33 cellular contexts compared by ENCODE assay signal in genomic region chr13:81153478-81153877, GRCh38.
DNase-seq lines count a peak whose midpoint lies in the region; ATAC-seq, FAIRE-seq and TF ChIP-seq lines count a peak whose summit lies in the region.
"Had no signal": no experiment of that assay in that cellular context is flagged by ENCODE, and none has a peak within 500 bp of the region (broad histone marks: within the 10 kb centered on the region; RNA-seq: fewer than 3 reads in every experiment).

No MANE protein-coding gene starts in this region.

- no peak overlapping the region for H2AK9ac ChIP-seq in IMR-90 (replicated peaks; ENCODE audit: low read depth, low read length, poor library complexity)

- H3K9ac ChIP-seq in HepG2 (ENCODE audit: insufficient read depth, low read depth, low read length), result no peak overlapping the region
- no peak overlapping the region for H3K9ac ChIP-seq in IMR-90 (ENCODE audit: low read depth, low read length)
- no peak overlapping the region for H3K9ac ChIP-seq in K562 (ENCODE audit: insufficient read depth in 1 of 2, low read depth in 2 of 2, low read length in 2 of 2)
- H3K9ac ChIP-seq: BLaER1; BLaER1 treated with 17β-estradiol and CSF1 and Interleukin-3, amounts not matched to agents 10 nM and 100 nM had no signal

- no peak overlapping the region for H3K4ac ChIP-seq in IMR-90 (ENCODE audit: low read depth, low read length)

- ATAC-seq in HepG2, result no peak
- no peak for ATAC-seq in right lobe of liver
- ATAC-seq in A549, result no peak
- no peak for ATAC-seq in IMR-90 (ENCODE audit: low read depth)
- ATAC-seq in K562, result no peak
- ATAC-seq: CD8-positive, alpha-beta T cell had no signal

- no peak overlapping the region for H2AK5ac ChIP-seq in IMR-90 (ENCODE audit: low read depth, low read length)

- no peak for TF ChIP-seq RAD21 in HepG2 (CRISPR knock-in tag; IDR thresholded peaks at IDR 0.05)
- TF ChIP-seq RAD21 in A549 (conservative IDR thresholded peaks at IDR 0.05 in 1 of 2, IDR thresholded peaks at IDR 0.05 in 1 of 2), result no peak
- no peak for TF ChIP-seq RAD21 in IMR-90 (IDR thresholded peaks at IDR 0.05; ENCODE audit: low read length)
- no peak for TF ChIP-seq RAD21 in K562 (CRISPR knock-in tag; conservative IDR thresholded peaks at IDR 0.05 in 1 of 2, IDR thresholded peaks at IDR 0.05 in 1 of 2)

- H3K4me1 ChIP-seq in HepG2 (ENCODE audit: insufficient read depth, low read length), result no peaks in the 10 kb centered on the region
- H3K4me1 ChIP-seq in right lobe of liver, result no peaks in the 10 kb centered on the region
- no peaks in the 10 kb centered on the region for H3K4me1 ChIP-seq in A549
- no peaks in the 10 kb centered on the region for H3K4me1 ChIP-seq in IMR-90 (ENCODE audit: control insufficient read depth, insufficient read depth, low read length)
- H3K4me1 ChIP-seq in K562 (replicated peaks in 1 of 2; ENCODE audit: control insufficient read depth in 2 of 2, insufficient read depth in 2 of 2, low read length in 2 of 2), result no peaks in the 10 kb centered on the region
- H3K4me1 ChIP-seq: BLaER1; BLaER1 treated with 17β-estradiol and CSF1 and Interleukin-3, amounts not matched to agents 10 nM and 100 nM had no signal

- no peaks in the 10 kb centered on the region for H3K79me1 ChIP-seq in IMR-90 (ENCODE audit: low read depth in 1 of 2, low read length in 2 of 2)

- H2BK5ac ChIP-seq in IMR-90 (ENCODE audit: low read depth, low read length, poor library complexity, severe bottlenecking), result no peak overlapping the region

- no peak overlapping the region for H2BK15ac ChIP-seq in IMR-90 (ENCODE audit: low read depth, low read length)

- no peak overlapping the region for H3K18ac ChIP-seq in IMR-90 (ENCODE audit: low read depth, low read length)

- dilution Hi-C loops in IMR-90 (cut with HindIII; ENCODE audit: low sequenced_read_pairs, unreplicated experiment), result no loop called here

- no peak overlapping the region for H2BK120ac ChIP-seq in IMR-90 (ENCODE audit: low read depth, low read length)

- H3K23ac ChIP-seq in IMR-90 (ENCODE audit: low read depth, low read length), result no peak overlapping the region

- 0% methylated on average over 2 of the region's 2 CpGs for WGBS in HepG2 (ENCODE audit: low lambda C conversion rate)
- 89% methylated on average over 2 of the region's 2 CpGs for WGBS in right lobe of liver (ENCODE audit: insufficient coverage, low coverage, low lambda C conversion rate, missing lambda C conversion rate)
- 11% methylated on average over 2 of the region's 2 CpGs for WGBS in A549 (ENCODE audit: missing lambda C conversion rate)
- WGBS in IMR-90 (ENCODE audit: extremely low coverage in 2 of 2, insufficient read length in 1 of 2), 2 experiments, result no CpG with 5 or more reads among the region's 2 CpGs
- no CpG with 5 or more reads among the region's 2 CpGs for WGBS in K562 (ENCODE audit: insufficient coverage, low coverage, missing lambda C conversion rate)

- POLR2A ChIA-PET in HepG2 (lab: Yijun Ruan, JAX), result no interaction called here
- POLR2A ChIA-PET in A549 (lab: Yijun Ruan, JAX), result no interaction called here
- POLR2A ChIA-PET in IMR-90 (lab: Charles Lee; ENCODE audit: unreplicated experiment), result no interaction called here
- POLR2A ChIA-PET in K562 (lab: Yijun Ruan, JAX), result no interaction called here

- H3K9me3 ChIP-seq in HepG2 (ENCODE audit: low read length), result no peaks in the 10 kb centered on the region
- H3K9me3 ChIP-seq in right lobe of liver, result no peaks in the 10 kb centered on the region
- H3K9me3 ChIP-seq in A549, result no peaks in the 10 kb centered on the region
- no peaks in the 10 kb centered on the region for H3K9me3 ChIP-seq in IMR-90 (ENCODE audit: control insufficient read depth, insufficient read depth, low read length)
- H3K9me3 ChIP-seq in K562 (replicated peaks; ENCODE audit: control insufficient read depth, insufficient read depth, low read depth, low read length), result no peaks in the 10 kb centered on the region
- H3K9me3 ChIP-seq: BE2C; BLaER1; BLaER1 treated with 17β-estradiol and CSF1 and Interleukin-3, amounts not matched to agents 10 nM and 100 nM; Caco-2 had no signal

- no peak for TF ChIP-seq POLR2A in HepG2 (IDR thresholded peaks at IDR 0.05; ENCODE audit: insufficient read depth in 1 of 2, low read depth in 2 of 2, low read length in 2 of 2)
- no peak for TF ChIP-seq POLR2A in right lobe of liver (IDR thresholded peaks at IDR 0.05)
- TF ChIP-seq POLR2A in A549 (IDR thresholded peaks at IDR 0.05; ENCODE audit: low read length), result no peak
- no peak for TF ChIP-seq POLR2A in IMR-90 (IDR thresholded peaks at IDR 0.05; ENCODE audit: low read depth, low read length)
- TF ChIP-seq POLR2A in K562 (conservative IDR thresholded peaks at IDR 0.05), result no peak

- no peak for DNase-seq in HepG2 (ENCODE audit: low spot score)
- DNase-seq in right lobe of liver, result no peak
- no peak for DNase-seq in A549 (ENCODE audit: low read depth in 1 of 2, low spot score in 1 of 2)
- no peak for DNase-seq in IMR-90
- DNase-seq in K562 (ENCODE audit: extremely low read depth in 1 of 4, low spot score in 3 of 4), result no peak
- DNase-seq in stimulated activated CD4-positive, alpha-beta T cell treated with anti-CD3 and anti-CD28 coated beads, Interleukin-1b, Interleukin-23, amount 100 ng/mL, for 48 hours, result no peak
- no peak for DNase-seq in Ammon's horn (ENCODE audit: low spot score)
- no peak for DNase-seq in UCSD-AML1 (lab: John Stamatoyannopoulos, UW; ENCODE audit: unreplicated experiment)
- DNase-seq: 8988T; ACHN; AML-193; BE2C; C1 segment of cervical spinal cord; Caco-2; Calu3; CD4-positive, alpha-beta memory T cell; CD4-positive, alpha-beta T cell; CD4-positive, CD25-positive, alpha-beta regulatory T cell; CD8-positive, alpha-beta memory T cell; CD8-positive, alpha-beta T cell; COR-L47; DMS 273 treated with DMSO at 0.1 percent for 48 hours; DMS153; DMS53; DMS79; DMS79 treated with DMSO at 0.1 percent for 48 hours; DND-41; EL had no signal

- H4K5ac ChIP-seq in IMR-90 (ENCODE audit: low read depth, low read length), result no peak overlapping the region

- no peak overlapping the region for H4K91ac ChIP-seq in IMR-90 (ENCODE audit: insufficient read depth, low read depth, low read length)

- intact Hi-C loops in HepG2 (cut with micrococcal nuclease; ENCODE audit: unreplicated experiment), result no loop called here
- intact Hi-C loops in right lobe of liver (cut with DNase I), result no loop called here
- intact Hi-C loops in IMR-90 (cut with micrococcal nuclease), result no loop called here
- intact Hi-C loops in K562 (cut with micrococcal nuclease), result no loop called here

- FAIRE-seq in HepG2 (lab: Jason Lieb, UNC) (no peak), A549 (lab: Jason Lieb, UNC) (no peak), K562 (lab: Jason Lieb, UNC) (no peak)
- FAIRE-seq: D721Med had no signal

- H3K36me3 ChIP-seq in HepG2 (replicated peaks in 1 of 2; ENCODE audit: control insufficient read depth in 1 of 2, insufficient read depth in 2 of 2, low read length in 2 of 2), result no peaks in the 10 kb centered on the region
- no peaks in the 10 kb centered on the region for H3K36me3 ChIP-seq in right lobe of liver
- H3K36me3 ChIP-seq in IMR-90 (ENCODE audit: control insufficient read depth, insufficient read depth, low read length), result no peaks in the 10 kb centered on the region
- no peaks in the 10 kb centered on the region for H3K36me3 ChIP-seq in K562 (ENCODE audit: control insufficient read depth, insufficient read depth, low read length)
- H3K36me3 ChIP-seq: BE2C; BLaER1; BLaER1 treated with 17β-estradiol and CSF1 and Interleukin-3, amounts not matched to agents 10 nM and 100 nM had no signal

- H3K9me1 ChIP-seq in IMR-90 (ENCODE audit: insufficient read depth, low read length) (no peaks in the 10 kb centered on the region), K562 (ENCODE audit: control insufficient read depth, insufficient read depth, low read length) (no peaks in the 10 kb centered on the region)

- H3K27ac ChIP-seq in HepG2 (ENCODE audit: extremely low read length, insufficient read depth, low read length) (no peak overlapping the region), right lobe of liver (no peak overlapping the region), A549 (no peak overlapping the region), IMR-90 (ENCODE audit: insufficient read depth, low read length) (no peak overlapping the region), K562 (ENCODE audit: extremely low read depth, low read depth, low read length) (no peak overlapping the region)
- H3K27ac ChIP-seq: 22Rv1; BLaER1; BLaER1 treated with 17β-estradiol and CSF1 and Interleukin-3, amounts not matched to agents 10 nM and 100 nM; C4-2B had no signal

- no TSS peak for BruUV-seq in HepG2 (replicated peaks; lab: Mats Ljungman, UMichigan)
- no TSS peak for BruUV-seq in IMR-90 (replicated peaks; lab: Mats Ljungman, UMichigan)
- no TSS peak for BruUV-seq in K562 (replicated peaks; lab: Mats Ljungman, UMichigan)

- no peak for TF ChIP-seq CTCF in HepG2 (CRISPR knock-in tag; IDR thresholded peaks at IDR 0.05)
- TF ChIP-seq CTCF in right lobe of liver (IDR thresholded peaks at IDR 0.05), result no peak
- TF ChIP-seq CTCF in A549 (IDR thresholded peaks at IDR 0.05), result no peak
- TF ChIP-seq CTCF in IMR-90 (conservative IDR thresholded peaks at IDR 0.05; ENCODE audit: low read depth, low read length), result no peak
- no peak for TF ChIP-seq CTCF in K562 (IDR thresholded peaks at IDR 0.05 in 2 of 3, conservative IDR thresholded peaks at IDR 0.05 in 1 of 3; ENCODE audit: insufficient read depth in 2 of 3, low read depth in 1 of 3, low read length in 3 of 3)

- no peak overlapping the region for H3K14ac ChIP-seq in IMR-90 (replicated peaks; ENCODE audit: low read depth, low read length)

- H3K27me3 ChIP-seq in HepG2 (ENCODE audit: control insufficient read depth in 1 of 2, insufficient read depth in 2 of 2, low read length in 2 of 2) (no peaks in the 10 kb centered on the region), right lobe of liver (no peaks in the 10 kb centered on the region), IMR-90 (ENCODE audit: control insufficient read depth, insufficient read depth, low read length) (no peaks in the 10 kb centered on the region), K562 (ENCODE audit: control insufficient read depth in 2 of 2, insufficient read depth in 2 of 2, low read length in 2 of 2) (no peaks in the 10 kb centered on the region)
- H3K27me3 ChIP-seq: BE2C; BLaER1; BLaER1 treated with 17β-estradiol and CSF1 and Interleukin-3, amounts not matched to agents 10 nM and 100 nM had no signal

- no peak overlapping the region for H3K4me3 ChIP-seq in HepG2 (replicated peaks in 1 of 3; ENCODE audit: insufficient read depth in 1 of 3, low read depth in 2 of 3, low read length in 3 of 3)
- H3K4me3 ChIP-seq in right lobe of liver, result no peak overlapping the region
- no peak overlapping the region for H3K4me3 ChIP-seq in A549
- no peak overlapping the region for H3K4me3 ChIP-seq in IMR-90 (ENCODE audit: insufficient read depth, low read depth, low read length)
- H3K4me3 ChIP-seq in K562, result no peak overlapping the region
- H3K4me3 ChIP-seq: BLaER1; BLaER1 treated with 17β-estradiol and CSF1 and Interleukin-3, amounts not matched to agents 10 nM and 100 nM had no signal

- no peak overlapping the region for H3K56ac ChIP-seq in IMR-90 (ENCODE audit: extremely low read depth, insufficient read depth, low read length)

- no peak overlapping the region for H2BK20ac ChIP-seq in IMR-90 (ENCODE audit: low read depth, low read length)

- H3K79me2 ChIP-seq in HepG2 (ENCODE audit: insufficient read depth, low read length) (no peaks in the 10 kb centered on the region), K562 (ENCODE audit: control insufficient read depth, insufficient read depth, low read length) (no peaks in the 10 kb centered on the region)

- no peak overlapping the region for H4K8ac ChIP-seq in IMR-90 (ENCODE audit: low read depth in 2 of 2, low read length in 2 of 2)

- in situ Hi-C loops in HepG2 (cut with HindIII; ENCODE audit: extremely low pct_ligation_motif_present, low pct_unique_long_range_greater_than_20kb), result no loop called here
- in situ Hi-C loops in IMR-90 (cut with MboI; ENCODE audit: low sequenced_read_pairs), result no loop called here
- in situ Hi-C loops in K562 (cut with MboI), result no loop called here

- TF ChIP-seq EP300 in HepG2 (IDR thresholded peaks at IDR 0.05; ENCODE audit: low read depth in 2 of 2, low read length in 2 of 2), result no peak
- TF ChIP-seq EP300 in HepG2 (CRISPR knock-in tag; IDR thresholded peaks at IDR 0.05; ENCODE audit: borderline replicate concordance), result no peak
- TF ChIP-seq EP300 in A549 (IDR thresholded peaks at IDR 0.05), result no peak
- no peak for TF ChIP-seq EP300 in K562 (IDR thresholded peaks at IDR 0.05; ENCODE audit: low read length)

- H3K4me2 ChIP-seq in HepG2 (ENCODE audit: low read depth, low read length) (no peak overlapping the region), A549 (no peak overlapping the region), IMR-90 (ENCODE audit: low read depth, low read length) (no peak overlapping the region), K562 (ENCODE audit: insufficient read depth, low read length) (no peak overlapping the region)
- H3K4me2 ChIP-seq: BLaER1; BLaER1 treated with 17β-estradiol and CSF1 and Interleukin-3, amounts not matched to agents 10 nM and 100 nM had no signal

- H4K20me1 ChIP-seq in HepG2 (ENCODE audit: insufficient read depth, low read length) (no peaks in the 10 kb centered on the region), IMR-90 (ENCODE audit: insufficient read depth, low read length) (no peaks in the 10 kb centered on the region), K562 (replicated peaks; ENCODE audit: control insufficient read depth, insufficient read depth, low read length) (no peaks in the 10 kb centered on the region)
- H4K20me1 ChIP-seq: BLaER1; BLaER1 treated with 17β-estradiol and CSF1 and Interleukin-3, amounts not matched to agents 10 nM and 100 nM had no signal

- CTCF ChIA-PET in HepG2 (lab: Yijun Ruan, JAX; ENCODE audit: low intra/inter-chr PET ratio, low total read pairs) (no interaction called here), A549 (lab: Yijun Ruan, JAX) (no interaction called here), IMR-90 (lab: Yijun Ruan, JAX) (no interaction called here), K562 (lab: Yijun Ruan, JAX; ENCODE audit: low intra/inter-chr PET ratio) (no interaction called here)

- no peak overlapping the region for H2AFZ ChIP-seq in HepG2 (ENCODE audit: low read length)
- H2AFZ ChIP-seq in IMR-90 (replicated peaks; ENCODE audit: low read length, poor library complexity), result no peak overlapping the region
- H2AFZ ChIP-seq in K562 (ENCODE audit: low read depth, low read length), result no peak overlapping the region

Comparison
In these comparisons a context has a peak if more than half of its experiments do, and no peak if none do; other contexts are left out.
1. Of the 241 proteins assayed by ChIP-seq in both HepG2 and K562: peak only in HepG2: MAFF and MAFK; only in K562: none; in both: none; in neither: 239.